1 cellular context compared by ENCODE assay signal in the genomic region with DNA sequence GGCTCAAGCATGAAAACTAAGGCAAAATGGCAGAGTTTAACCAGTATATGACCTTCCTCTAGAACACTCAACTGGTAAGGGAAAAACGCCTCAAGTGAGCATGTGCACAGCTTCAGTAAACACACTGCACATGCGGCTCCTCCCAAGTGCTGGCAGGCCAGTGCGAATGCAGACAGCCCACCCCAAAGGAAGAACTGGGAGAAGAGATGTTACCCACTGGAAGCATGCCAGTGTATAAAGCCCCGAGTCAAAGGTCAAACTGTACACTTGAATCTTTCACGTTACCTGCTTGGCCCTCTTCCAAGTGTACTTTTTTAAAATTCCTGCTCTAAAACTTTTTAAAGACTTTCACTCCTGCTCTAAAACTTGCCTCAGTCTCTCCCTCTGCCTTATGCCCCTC.
TF ChIP-seq lines count a peak whose summit lies in the region.

No MANE protein-coding gene starts in this region.

TF ChIP-seq in GM12878, 131 proteins besides CTCF, POLR2A, EP300 and RAD21:
- TF ChIP-seq SIX5 (IDR thresholded peaks at IDR 0.05; ENCODE audit: low read depth, low read length, severe bottlenecking) (no peak), NFYA (IDR thresholded peaks at IDR 0.05; ENCODE audit: borderline replicate concordance, low read depth, low read length) (no peak), NR2C1 (IDR thresholded peaks at IDR 0.05) (no peak), SMARCA5 (IDR thresholded peaks at IDR 0.05) (no peak), ZSCAN29 (IDR thresholded peaks at IDR 0.05) (no peak), MTA3 (IDR thresholded peaks at IDR 0.05; ENCODE audit: borderline replicate concordance, low read length) (no peak), ZBED1 (IDR thresholded peaks at IDR 0.05; ENCODE audit: borderline replicate concordance) (no peak), ETV6 (conservative IDR thresholded peaks at IDR 0.05 in 1 of 2, IDR thresholded peaks at IDR 0.05 in 1 of 2; ENCODE audit: borderline replicate concordance in 1 of 2, low read depth in 1 of 2) (no peak), CUX1 (IDR thresholded peaks at IDR 0.05; ENCODE audit: insufficient replicate concordance, low read depth, low read length) (no peak), CEBPB (IDR thresholded peaks at IDR 0.05; ENCODE audit: borderline replicate concordance in 1 of 2, low read depth in 2 of 2, low read length in 2 of 2) (no peak), PBX3 (IDR thresholded peaks at IDR 0.05; ENCODE audit: insufficient replicate concordance, low read depth, low read length) (no peak), PAX8 (IDR thresholded peaks at IDR 0.05) (no peak), ZNF217 (IDR thresholded peaks at IDR 0.05) (no peak), BHLHE40 (IDR thresholded peaks at IDR 0.05; ENCODE audit: borderline replicate concordance in 1 of 2, low read depth in 2 of 2, low read length in 1 of 2) (no peak), CREM (IDR thresholded peaks at IDR 0.05; ENCODE audit: low read depth) (no peak), CREB1 (IDR thresholded peaks at IDR 0.05; ENCODE audit: low read depth) (no peak)
- TF ChIP-seq, protein P1, sequence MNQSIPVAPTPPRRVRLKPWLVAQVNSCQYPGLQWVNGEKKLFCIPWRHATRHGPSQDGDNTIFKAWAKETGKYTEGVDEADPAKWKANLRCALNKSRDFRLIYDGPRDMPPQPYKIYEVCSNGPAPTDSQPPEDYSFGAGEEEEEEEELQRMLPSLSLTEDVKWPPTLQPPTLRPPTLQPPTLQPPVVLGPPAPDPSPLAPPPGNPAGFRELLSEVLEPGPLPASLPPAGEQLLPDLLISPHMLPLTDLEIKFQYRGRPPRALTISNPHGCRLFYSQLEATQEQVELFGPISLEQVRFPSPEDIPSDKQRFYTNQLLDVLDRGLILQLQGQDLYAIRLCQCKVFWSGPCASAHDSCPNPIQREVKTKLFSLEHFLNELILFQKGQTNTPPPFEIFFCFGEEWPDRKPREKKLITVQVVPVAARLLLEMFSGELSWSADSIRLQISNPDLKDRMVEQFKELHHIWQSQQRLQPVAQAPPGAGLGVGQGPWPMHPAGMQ (IDR thresholded peaks at IDR 0.05; ENCODE audit: borderline replicate concordance), result no peak
- TF ChIP-seq, protein P2, sequence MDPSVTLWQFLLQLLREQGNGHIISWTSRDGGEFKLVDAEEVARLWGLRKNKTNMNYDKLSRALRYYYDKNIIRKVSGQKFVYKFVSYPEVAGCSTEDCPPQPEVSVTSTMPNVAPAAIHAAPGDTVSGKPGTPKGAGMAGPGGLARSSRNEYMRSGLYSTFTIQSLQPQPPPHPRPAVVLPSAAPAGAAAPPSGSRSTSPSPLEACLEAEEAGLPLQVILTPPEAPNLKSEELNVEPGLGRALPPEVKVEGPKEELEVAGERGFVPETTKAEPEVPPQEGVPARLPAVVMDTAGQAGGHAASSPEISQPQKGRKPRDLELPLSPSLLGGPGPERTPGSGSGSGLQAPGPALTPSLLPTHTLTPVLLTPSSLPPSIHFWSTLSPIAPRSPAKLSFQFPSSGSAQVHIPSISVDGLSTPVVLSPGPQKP (IDR thresholded peaks at IDR 0.05; ENCODE audit: low read depth, low read length), result no peak
- TF ChIP-seq, protein P3, sequence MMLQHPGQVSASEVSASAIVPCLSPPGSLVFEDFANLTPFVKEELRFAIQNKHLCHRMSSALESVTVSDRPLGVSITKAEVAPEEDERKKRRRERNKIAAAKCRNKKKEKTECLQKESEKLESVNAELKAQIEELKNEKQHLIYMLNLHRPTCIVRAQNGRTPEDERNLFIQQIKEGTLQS (IDR thresholded peaks at IDR 0.05; ENCODE audit: borderline replicate concordance, extremely low read depth, low read depth, low read length), result no peak
- TF ChIP-seq, protein P4, sequence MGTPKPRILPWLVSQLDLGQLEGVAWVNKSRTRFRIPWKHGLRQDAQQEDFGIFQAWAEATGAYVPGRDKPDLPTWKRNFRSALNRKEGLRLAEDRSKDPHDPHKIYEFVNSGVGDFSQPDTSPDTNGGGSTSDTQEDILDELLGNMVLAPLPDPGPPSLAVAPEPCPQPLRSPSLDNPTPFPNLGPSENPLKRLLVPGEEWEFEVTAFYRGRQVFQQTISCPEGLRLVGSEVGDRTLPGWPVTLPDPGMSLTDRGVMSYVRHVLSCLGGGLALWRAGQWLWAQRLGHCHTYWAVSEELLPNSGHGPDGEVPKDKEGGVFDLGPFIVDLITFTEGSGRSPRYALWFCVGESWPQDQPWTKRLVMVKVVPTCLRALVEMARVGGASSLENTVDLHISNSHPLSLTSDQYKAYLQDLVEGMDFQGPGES (IDR thresholded peaks at IDR 0.05), result no peak
